In the genomic region with DNA sequence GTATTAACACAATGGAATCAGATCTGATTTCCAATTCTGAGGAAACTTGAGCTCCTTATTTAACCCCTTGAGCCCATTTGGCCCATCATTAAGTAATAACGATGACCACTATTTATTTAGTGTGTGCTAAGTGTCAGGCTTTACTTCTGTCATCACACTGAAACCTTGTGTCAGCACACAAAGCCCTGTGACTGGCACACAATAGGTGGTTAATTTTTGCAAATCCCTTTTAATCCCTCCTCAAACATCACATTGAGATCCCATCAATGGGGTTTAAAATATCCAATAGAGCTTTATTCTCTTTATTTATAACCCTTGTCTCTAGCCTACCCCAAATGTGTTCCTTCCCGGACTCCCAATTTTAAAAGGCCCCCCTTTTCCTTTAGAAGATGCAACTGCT, we compare ENCODE assay signal across 17 cellular contexts.
DNase-seq lines count a peak whose midpoint lies in the region; ATAC-seq and TF ChIP-seq lines count a peak whose summit lies in the region.
"Had no signal": no experiment of that assay in that cellular context is flagged by ENCODE, and none has a peak within 500 bp of the region (broad histone marks: within the 10 kb centered on the region; RNA-seq: fewer than 3 reads in every experiment).

No MANE protein-coding gene starts in this region.

- ATAC-seq in WTC11 = no peak
- ATAC-seq in GM18867 (IDR thresholded peaks at IDR 0.05; ENCODE audit: unreplicated experiment) = no peak
- no peak for ATAC-seq in GM19023 (IDR thresholded peaks at IDR 0.05; ENCODE audit: unreplicated experiment)
- no peak for ATAC-seq in HG02642 (IDR thresholded peaks at IDR 0.05; ENCODE audit: poor library complexity, unreplicated experiment)
- ATAC-seq: HepG2 had no signal

- H3K79me2 ChIP-seq in H9 (ENCODE audit: insufficient read depth, low read length) = no peaks in the 10 kb centered on the region
- H3K79me2 ChIP-seq in neural progenitor cell (ENCODE audit: low read depth) = no peaks in the 10 kb centered on the region

- H3K4ac ChIP-seq in H9 (ENCODE audit: low read depth, low read length) = no peak overlapping the region

- H3K23ac ChIP-seq in H9 (ENCODE audit: insufficient read length, low read depth, low read length) = no peak overlapping the region

- H4K91ac ChIP-seq in H9 (ENCODE audit: insufficient read length, low read depth, low read length) = no peak overlapping the region

- no peak overlapping the region for H3K14ac ChIP-seq in H9 (ENCODE audit: insufficient read depth, low read length)

- no peak overlapping the region for H2BK15ac ChIP-seq in H9 (ENCODE audit: low read depth, low read length)

- H3K18ac ChIP-seq in H9 (ENCODE audit: insufficient read length, low read depth, low read length) = no peak overlapping the region

- WGBS in H9 (ENCODE audit: extremely low coverage, insufficient read length, low lambda C conversion rate) = no CpG with 5 or more reads among the region's 2 CpGs

- H4K5ac ChIP-seq in H9 (ENCODE audit: insufficient read length, low read depth, low read length) = no peak overlapping the region

- TF ChIP-seq CTCF in H9 (conservative IDR thresholded peaks at IDR 0.05) (no peak), WTC11 (IDR thresholded peaks at IDR 0.05) (no peak), neural progenitor cell (IDR thresholded peaks at IDR 0.05) (no peak)

- H2BK5ac ChIP-seq in H9 (ENCODE audit: insufficient read length, low read length) = no peak overlapping the region

- H3K27me3 Mint-ChIP-seq in H9 (ENCODE audit: low read depth) (peaks cover 4% of the 10 kb centered on the region; the same call in 1 of the 2 replicates), WTC11 (ENCODE audit: low read depth) (peaks cover 22% of the 10 kb centered on the region), neural progenitor cell (ENCODE audit: insufficient read depth, low read depth) (peaks cover 2% of the 10 kb centered on the region)
- H3K27me3 Mint-ChIP-seq: CD4-positive, alpha-beta memory T cell; IgD-negative memory B cell had no signal

- H3K27me3 ChIP-seq in H9 (ENCODE audit: insufficient read depth, low read length) (no peaks in the 10 kb centered on the region), neural progenitor cell (peaks cover 19% of the 10 kb centered on the region)
- H3K27me3 ChIP-seq: BLaER1 had no signal

- no peak overlapping the region for H2BK120ac ChIP-seq in H9 (ENCODE audit: low read depth, low read length, poor library complexity, severe bottlenecking)

- POLR2A ChIA-PET in WTC11 (lab: Charles Lee) = no interaction called here

- peak overlapping the region in 2 of 3 experiments; percentile 17 to 28; a peak in 1 of 7 replicates for H3K27ac Mint-ChIP-seq in H9
- no peak overlapping the region for H3K27ac Mint-ChIP-seq in WTC11
- H3K27ac Mint-ChIP-seq in neural progenitor cell = no peak overlapping the region
- H3K27ac Mint-ChIP-seq: CD14-positive monocyte; CD4-positive, alpha-beta memory T cell; IgD-negative memory B cell had no signal

- H2AFZ ChIP-seq in H9 (ENCODE audit: low read length) (no peak overlapping the region), neural progenitor cell (replicated peaks) (no peak overlapping the region)

- H4K20me1 ChIP-seq in H9 (ENCODE audit: control insufficient read depth, insufficient read depth, insufficient read length) = no peaks in the 10 kb centered on the region
- no peaks in the 10 kb centered on the region for H4K20me1 ChIP-seq in neural progenitor cell (ENCODE audit: low read depth)
- H4K20me1 ChIP-seq: BLaER1 had no signal

- H3K4me1 ChIP-seq in H9 (ENCODE audit: insufficient read depth, low read length) = no peaks in the 10 kb centered on the region
- peaks cover 34% of the 10 kb centered on the region for H3K4me1 ChIP-seq in neural progenitor cell
- H3K4me1 ChIP-seq: BLaER1, HAP-1 had no signal

- no peak overlapping the region for H2BK20ac ChIP-seq in H9 (ENCODE audit: low read depth, low read length, poor library complexity, severe bottlenecking)

- CTCF ChIA-PET in WTC11 (lab: Charles Lee) = no interaction called here

- peaks cover 34% of the 10 kb centered on the region for H3F3A ChIP-seq in neural progenitor cell (ENCODE audit: low read depth)

- H3K9me3 ChIP-seq in H9 (ENCODE audit: control insufficient read depth, low read depth, low read length) (no peaks in the 10 kb centered on the region), neural progenitor cell (ENCODE audit: low read depth) (no peaks in the 10 kb centered on the region)
- H3K9me3 ChIP-seq: BLaER1, HAP-1 had no signal

- H3K56ac ChIP-seq in H9 (ENCODE audit: insufficient read length, low read depth, low read length) = no peak overlapping the region

- no peaks in the 10 kb centered on the region for H3K79me1 ChIP-seq in H9 (ENCODE audit: insufficient read depth, low read depth, low read length, poor library complexity, severe bottlenecking)

- H3K4me3 ChIP-seq in neural progenitor cell = peak overlapping the region; percentile 30
- H3K4me3 ChIP-seq: BLaER1, HAP-1 had no signal

- no peak overlapping the region for H3K4me3 Mint-ChIP-seq in H9
- no peak overlapping the region for H3K4me3 Mint-ChIP-seq in WTC11
- H3K4me3 Mint-ChIP-seq in neural progenitor cell = no peak overlapping the region
- H3K4me3 Mint-ChIP-seq: CD14-positive monocyte; CD4-positive, alpha-beta memory T cell; IgD-negative memory B cell had no signal

- H3K9ac ChIP-seq in H9 (ENCODE audit: extremely low read depth, insufficient read length, low read length) (no peak overlapping the region), neural progenitor cell (no peak overlapping the region)
- H3K9ac ChIP-seq: BLaER1 had no signal

- peaks cover 38% of the 10 kb centered on the region in 2 experiments for H3K4me1 Mint-ChIP-seq in H9
- peaks cover 15% of the 10 kb centered on the region for H3K4me1 Mint-ChIP-seq in WTC11
- H3K4me1 Mint-ChIP-seq in neural progenitor cell = peaks cover 35% of the 10 kb centered on the region
- H3K4me1 Mint-ChIP-seq: CD14-positive monocyte; CD4-positive, alpha-beta memory T cell; IgD-negative memory B cell had no signal

- H3T11ph ChIP-seq in H9 (ENCODE audit: low read length) = no peak overlapping the region

- no peak for DNase-seq in H9
- peak; percentile 95 for DNase-seq in NCI-H748 (lab: John Stamatoyannopoulos, UW; ENCODE audit: unreplicated experiment)
- no peak for DNase-seq in WTC11 (ENCODE audit: low spot score)
- DNase-seq in neural progenitor cell (ENCODE audit: low spot score) = peak; percentile 64
- DNase-seq in NOMO-1 treated with dmso at 0.1 percent for 144 hours (lab: John Stamatoyannopoulos, UW; ENCODE audit: unreplicated experiment) = no peak
- DNase-seq: 8988T; CD4-positive, alpha-beta memory T cell; DMS79 treated with DMSO at 0.1 percent for 48 hours; GF-D8 had no signal

- H2BK12ac ChIP-seq in H9 (ENCODE audit: insufficient read length, low read depth, low read length) = no peak overlapping the region

- no peak overlapping the region for H2AK5ac ChIP-seq in H9 (ENCODE audit: insufficient read length, low read length)

- no peak overlapping the region for H4K8ac ChIP-seq in H9 (replicated peaks; ENCODE audit: insufficient read length, low read depth, low read length)

- H3K4me2 ChIP-seq in H9 (ENCODE audit: insufficient read depth, insufficient read length, low read length) (no peak overlapping the region), neural progenitor cell (peak overlapping the region; percentile 67)
- H3K4me2 ChIP-seq: BLaER1 had no signal

- H3K9me3 Mint-ChIP-seq in H9 = peaks cover 0 to 8% of the 10 kb centered on the region in 2 experiments; a peak in 2 of 5 replicates
- H3K9me3 Mint-ChIP-seq in WTC11 = peaks cover 6% of the 10 kb centered on the region; the same call in 1 of the 2 replicates
- peaks cover 4% of the 10 kb centered on the region for H3K9me3 Mint-ChIP-seq in neural progenitor cell

- no peak overlapping the region for H3K27ac ChIP-seq in H9 (ENCODE audit: insufficient read length, low read depth, low read length)
- no peak overlapping the region for H3K27ac ChIP-seq in neural progenitor cell
- H3K27ac ChIP-seq: BLaER1 had no signal

- H3K36me3 ChIP-seq in neural progenitor cell = no peaks in the 10 kb centered on the region
- H3K36me3 ChIP-seq: BLaER1, HAP-1 had no signal

- 0 out of 7 replicates have a peak, but pooled peaks cover 0 to 8% (median 0%) of the 10 kb centered on the region in 3 experiments for H3K36me3 Mint-ChIP-seq in H9 (ENCODE audit: insufficient read depth in 1 of 3, low read depth in 3 of 3)
- no peaks in the 10 kb centered on the region for H3K36me3 Mint-ChIP-seq in WTC11
- no peaks in the 10 kb centered on the region for H3K36me3 Mint-ChIP-seq in neural progenitor cell
- H3K36me3 Mint-ChIP-seq: CD14-positive monocyte; CD4-positive, alpha-beta memory T cell; IgD-negative memory B cell had no signal

- H3K23me2 ChIP-seq in H9 (ENCODE audit: insufficient read length, low read depth, low read length, poor library complexity, severe bottlenecking) = no peaks in the 10 kb centered on the region

TF ChIP-seq in WTC11, 78 proteins besides CTCF, POLR2A, EP300 and RAD21 (continues in another document):
- TF ChIP-seq, protein P1, sequence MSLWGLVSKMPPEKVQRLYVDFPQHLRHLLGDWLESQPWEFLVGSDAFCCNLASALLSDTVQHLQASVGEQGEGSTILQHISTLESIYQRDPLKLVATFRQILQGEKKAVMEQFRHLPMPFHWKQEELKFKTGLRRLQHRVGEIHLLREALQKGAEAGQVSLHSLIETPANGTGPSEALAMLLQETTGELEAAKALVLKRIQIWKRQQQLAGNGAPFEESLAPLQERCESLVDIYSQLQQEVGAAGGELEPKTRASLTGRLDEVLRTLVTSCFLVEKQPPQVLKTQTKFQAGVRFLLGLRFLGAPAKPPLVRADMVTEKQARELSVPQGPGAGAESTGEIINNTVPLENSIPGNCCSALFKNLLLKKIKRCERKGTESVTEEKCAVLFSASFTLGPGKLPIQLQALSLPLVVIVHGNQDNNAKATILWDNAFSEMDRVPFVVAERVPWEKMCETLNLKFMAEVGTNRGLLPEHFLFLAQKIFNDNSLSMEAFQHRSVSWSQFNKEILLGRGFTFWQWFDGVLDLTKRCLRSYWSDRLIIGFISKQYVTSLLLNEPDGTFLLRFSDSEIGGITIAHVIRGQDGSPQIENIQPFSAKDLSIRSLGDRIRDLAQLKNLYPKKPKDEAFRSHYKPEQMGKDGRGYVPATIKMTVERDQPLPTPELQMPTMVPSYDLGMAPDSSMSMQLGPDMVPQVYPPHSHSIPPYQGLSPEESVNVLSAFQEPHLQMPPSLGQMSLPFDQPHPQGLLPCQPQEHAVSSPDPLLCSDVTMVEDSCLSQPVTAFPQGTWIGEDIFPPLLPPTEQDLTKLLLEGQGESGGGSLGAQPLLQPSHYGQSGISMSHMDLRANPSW (CRISPR knock-in tag; conservative IDR thresholded peaks at IDR 0.05; ENCODE audit: low read depth) = no peak
- TF ChIP-seq, protein P2, sequence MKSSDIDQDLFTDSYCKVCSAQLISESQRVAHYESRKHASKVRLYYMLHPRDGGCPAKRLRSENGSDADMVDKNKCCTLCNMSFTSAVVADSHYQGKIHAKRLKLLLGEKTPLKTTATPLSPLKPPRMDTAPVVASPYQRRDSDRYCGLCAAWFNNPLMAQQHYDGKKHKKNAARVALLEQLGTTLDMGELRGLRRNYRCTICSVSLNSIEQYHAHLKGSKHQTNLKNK (CRISPR knock-in tag; IDR thresholded peaks at IDR 0.05) = no peak
- TF ChIP-seq CBFB (CRISPR knock-in tag; IDR thresholded peaks at IDR 0.05; ENCODE audit: low read depth) (no peak), IRF2 (CRISPR knock-in tag; IDR thresholded peaks at IDR 0.05; ENCODE audit: borderline replicate concordance, low read depth) (no peak)

Comparison
In these comparisons a context has a peak if more than half of its experiments do, and no peak if none do; other contexts are left out.
1. DNase-seq: peak in NCI-H748 (single experiment) and neural progenitor cell (single experiment); none in H9 (single experiment), WTC11 (single experiment) and NOMO-1 treated with dmso at 0.1 percent for 144 hours (single experiment).
2. H3K27ac Mint-ChIP-seq: peak in H9 (2 of 3); none in WTC11 (single experiment) and neural progenitor cell (single experiment).